1 cellular context compared by ENCODE assay signal in genomic region chr16:10629592-10629963, GRCh38.
TF ChIP-seq lines count a peak whose summit lies in the region.

No MANE protein-coding gene starts in this region.

TF ChIP-seq in GM23338, 12 proteins besides CTCF, POLR2A, EP300 and RAD21 (continued from another document):
- TF ChIP-seq ZNF462 (CRISPR knock-in tag; IDR thresholded peaks at IDR 0.05) (no peak), EZH2phosphoT487 (IDR thresholded peaks at IDR 0.05; ENCODE audit: unreplicated experiment) (no peak)
